24 cellular contexts compared by ENCODE assay signal in the genomic region with DNA sequence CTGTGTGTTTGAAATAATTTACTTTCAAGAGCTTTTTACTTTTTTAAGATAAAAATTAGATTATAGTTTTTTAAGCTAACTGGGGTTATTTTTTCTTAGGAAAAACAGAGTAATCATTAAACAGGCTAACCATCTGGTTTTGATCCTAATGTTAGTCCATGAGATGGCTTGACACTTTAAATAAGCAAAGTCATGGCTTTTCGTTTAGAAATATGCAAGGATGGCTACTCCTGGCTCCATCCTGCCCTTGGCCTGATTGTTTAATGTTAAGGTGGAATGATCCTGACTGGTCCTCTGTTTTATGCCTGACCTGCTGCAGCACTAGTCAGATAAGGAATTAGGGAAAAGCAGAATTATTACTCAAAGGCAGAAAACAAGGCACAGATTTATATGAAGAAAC.
"Had no signal": no experiment of that assay in that cellular context is flagged by ENCODE, and none has a peak within 500 bp of the region (broad histone marks: within the 10 kb centered on the region; RNA-seq: fewer than 3 reads in every experiment).

No MANE protein-coding gene starts in this region.

- H3K36me3 ChIP-seq: cardiac muscle cell, esophagus squamous epithelium, gastrocnemius medialis, heart right ventricle, tibial nerve, WERI-Rb-1 had no signal

- H3K4me3 Mint-ChIP-seq: activated CD4-positive, alpha-beta memory T cell treated with anti-CD3 and anti-CD28 coated beads for 36 hours; activated naive CD8-positive, alpha-beta T cell; activated T-helper 1 cell treated with anti-CD3 and anti-CD28 coated beads, Interleukin-12 subunit alpha, Interleukin-12 subunit beta, Interleukin-2, Interleukin-4 antibody, amounts not matched to agents 30 ng/mL and 10 ng/mL and 1 ng/mL, durations not matched to agents 14 hours and 24 hours and 36 hours; dendritic cell treated with granulocyte-macrophage colony-stimulating factor and Interleukin-4, amounts not matched to agents 40 ng/mL and 50 ng/mL, for 4 days; memory B cell; natural killer cell treated with Interleukin-12 subunit alpha and Interleukin-12 subunit beta and Interleukin-15 and Interleukin-18, amount 100 ng/mL, for 72 hours had no signal

- H3K4me1 Mint-ChIP-seq: memory B cell had no signal

- DNase-seq: activated CD4-positive, alpha-beta memory T cell treated with anti-CD3 and anti-CD28 coated beads for 36 hours; activated T-cell treated with anti-CD3 and anti-CD28 coated beads for 4 hours; amniotic stem cell; effector CD8-positive, alpha-beta T cell; esophagus squamous epithelium; heart right ventricle; kidney glomerular epithelial cell; nucleus accumbens; posterior cingulate gyrus; stimulated activated CD4-positive, alpha-beta T cell treated with anti-CD3 and anti-CD28 coated beads, Interleukin-12 subunit alpha, Interleukin-12 subunit beta, amount 100 ng/mL, for 4 hours; stimulated activated CD4-positive, alpha-beta T cell treated with anti-CD3 and anti-CD28 coated beads, Interleukin-2, amount 100 ng/mL, for 24 hours; stimulated activated naive CD8-positive, alpha-beta T cell treated with anti-CD3 and anti-CD28 coated beads, Interleukin-15, Interleukin-2, amounts not matched to agents 100 U/mL and 50 U/mL, for 24 hours; substantia nigra; SW 1271; T-helper 2 cell; WERI-Rb-1 had no signal

- H3K36me3 Mint-ChIP-seq: activated CD4-positive, alpha-beta memory T cell treated with anti-CD3 and anti-CD28 coated beads for 36 hours; activated naive CD8-positive, alpha-beta T cell; memory B cell; natural killer cell treated with Interleukin-12 subunit alpha and Interleukin-12 subunit beta and Interleukin-15 and Interleukin-18, amount 100 ng/mL, for 72 hours had no signal

- H3K27me3 Mint-ChIP-seq: activated naive CD8-positive, alpha-beta T cell had no signal

- H3K9me3 Mint-ChIP-seq: activated CD4-positive, alpha-beta memory T cell treated with anti-CD3 and anti-CD28 coated beads for 36 hours; activated T-helper 1 cell treated with anti-CD3 and anti-CD28 coated beads, Interleukin-12 subunit alpha, Interleukin-12 subunit beta, Interleukin-2, Interleukin-4 antibody, amounts not matched to agents 30 ng/mL and 10 ng/mL and 1 ng/mL, durations not matched to agents 14 hours and 24 hours and 36 hours; dendritic cell treated with granulocyte-macrophage colony-stimulating factor and Interleukin-4, amounts not matched to agents 40 ng/mL and 50 ng/mL, for 4 days; memory B cell; natural killer cell treated with Interleukin-12 subunit alpha and Interleukin-12 subunit beta and Interleukin-15 and Interleukin-18, amount 100 ng/mL, for 72 hours had no signal

- H3K27ac Mint-ChIP-seq: activated CD4-positive, alpha-beta memory T cell treated with anti-CD3 and anti-CD28 coated beads for 36 hours; activated naive CD8-positive, alpha-beta T cell; activated T-helper 1 cell treated with anti-CD3 and anti-CD28 coated beads, Interleukin-12 subunit alpha, Interleukin-12 subunit beta, Interleukin-2, Interleukin-4 antibody, amounts not matched to agents 30 ng/mL and 10 ng/mL and 1 ng/mL, durations not matched to agents 14 hours and 24 hours and 36 hours; dendritic cell treated with granulocyte-macrophage colony-stimulating factor and Interleukin-4, amounts not matched to agents 40 ng/mL and 50 ng/mL, for 4 days; memory B cell; natural killer cell treated with Interleukin-12 subunit alpha and Interleukin-12 subunit beta and Interleukin-15 and Interleukin-18, amount 100 ng/mL, for 72 hours had no signal

- H3K27me3 ChIP-seq: cardiac muscle cell, esophagus squamous epithelium, gastrocnemius medialis, tibial nerve had no signal

- ATAC-seq: natural killer cell treated with Interleukin-12 subunit alpha and Interleukin-12 subunit beta and Interleukin-15 and Interleukin-18, amount 100 ng/mL, for 72 hours; stimulated activated naive CD8-positive, alpha-beta T cell treated with anti-CD3 and anti-CD28 coated beads, Interleukin-15, Interleukin-2, amounts not matched to agents 100 U/mL and 50 U/mL, for 24 hours had no signal

- H3K9me3 ChIP-seq: esophagus squamous epithelium, gastrocnemius medialis, heart right ventricle, tibial nerve had no signal

- H3K27ac ChIP-seq: cardiac muscle cell, WERI-Rb-1 had no signal

- H3K4me1 ChIP-seq: gastrocnemius medialis had no signal

- H3K4me3 ChIP-seq: cardiac muscle cell, esophagus squamous epithelium, gastrocnemius medialis, heart right ventricle, tibial nerve had no signal
